Comparison of ENCODE assay signal across 8 cellular contexts in genomic region chr11:12288212-12288933, GRCh38.
DNase-seq lines count a peak whose midpoint lies in the region; ATAC-seq and TF ChIP-seq lines count a peak whose summit lies in the region.

No MANE protein-coding gene starts in this region.

- H3K27ac Mint-ChIP-seq in CD14-positive monocyte: no peak overlapping the region
- no peak overlapping the region for H3K27ac Mint-ChIP-seq in activated CD8-positive, alpha-beta T cell treated with anti-CD3 and anti-CD28 coated beads for 36 hours

- no peak overlapping the region for H3K27ac ChIP-seq in HEK293 (ENCODE audit: extremely low read depth, low read depth, low read length)
- H3K27ac ChIP-seq in stomach: peak overlapping the region in 4 of 5 donors; percentile 76 to 87 (median 82)

- no peaks in the 10 kb centered on the region for H3K27me3 ChIP-seq in stomach

- H3K36me3 ChIP-seq in HEK293 (ENCODE audit: control insufficient read depth in 2 of 2, insufficient read depth in 1 of 2, low read length in 2 of 2) (no peaks in the 10 kb centered on the region), mucosa of descending colon (ENCODE audit: low read depth) (no peaks in the 10 kb centered on the region), stomach (no peaks in the 10 kb centered on the region)

- peaks cover 23% of the 10 kb centered on the region in 2 donors for H3K36me3 Mint-ChIP-seq in CD14-positive monocyte
- no peaks in the 10 kb centered on the region for H3K36me3 Mint-ChIP-seq in activated CD8-positive, alpha-beta T cell treated with anti-CD3 and anti-CD28 coated beads for 36 hours (ENCODE audit: low read depth)

- no peak for TF ChIP-seq EP300 in stomach (IDR thresholded peaks at IDR 0.05)

- no peak for DNase-seq in CD14-positive monocyte (ENCODE audit: low spot score)
- peak; percentile 51 for DNase-seq in NCI-H524 treated with DMSO at 0.1 percent for 48 hours (lab: John Stamatoyannopoulos, UW)
- peak; percentile 69 for DNase-seq in activated CD8-positive, alpha-beta T cell treated with anti-CD3 and anti-CD28 coated beads for 36 hours
- peak; percentile 44 for DNase-seq in epithelial cell of proximal tubule (ENCODE audit: low read depth)
- DNase-seq in mucosa of descending colon: peak; percentile 73 to 84 (median 83)
- DNase-seq in stomach: peak; percentile 75

- H3K9me3 Mint-ChIP-seq in CD14-positive monocyte: peaks cover 0 to 3% (median 0%) of the 10 kb centered on the region in 7 donors
- no peaks in the 10 kb centered on the region for H3K9me3 Mint-ChIP-seq in activated CD8-positive, alpha-beta T cell treated with anti-CD3 and anti-CD28 coated beads for 36 hours

- TF ChIP-seq CTCF in CD14-positive monocyte (IDR thresholded peaks at IDR 0.05) (peak; percentile 82), HEK293 (tag by site-specific recombination; IDR thresholded peaks at IDR 0.05) (peak; percentile 62; the same call in 1 of the 2 replicates), epithelial cell of proximal tubule (conservative IDR thresholded peaks at IDR 0.05; ENCODE audit: low read depth, low read length) (peak; percentile 99), mucosa of descending colon (IDR thresholded peaks at IDR 0.05) (peak; percentile 73), stomach (IDR thresholded peaks at IDR 0.05) (peak in 5 of 7 experiments; percentile 58 to 85 (median 75))
- peak; percentile 90 for TF ChIP-seq CTCF in activated CD8-positive, alpha-beta T cell treated with anti-CD3 and anti-CD28 coated beads for 36 hours (IDR thresholded peaks at IDR 0.05)

- H3K4me1 ChIP-seq in HEK293 (ENCODE audit: control insufficient read depth, insufficient read depth, low read length) (no peaks in the 10 kb centered on the region), mucosa of descending colon (ENCODE audit: low read depth) (no peaks in the 10 kb centered on the region), stomach (peaks cover 16 to 46% (median 26%) of the 10 kb centered on the region in 4 donors)

- no peak overlapping the region for H3K4me3 Mint-ChIP-seq in CD14-positive monocyte
- no peak overlapping the region for H3K4me3 Mint-ChIP-seq in activated CD8-positive, alpha-beta T cell treated with anti-CD3 and anti-CD28 coated beads for 36 hours

- CTCF ChIA-PET in HEK293 (lab: Yijun Ruan, JAX): interaction anchor here (0.6 to 14.2 kb wide), 70 partner anchors 9 to 1254 kb away, joined by 3 to 374 read pairs (median 4); partner anchors contain the start of gene PARVA
- CTCF ChIA-PET in activated CD8-positive, alpha-beta T cell treated with anti-CD3 and anti-CD28 coated beads for 36 hours (lab: Charles Lee): interaction anchor here (0.7 to 4.3 kb wide), 46 partner anchors 9 to 613 kb away, joined by 3 to 44 read pairs (median 4); no protein-coding TSS in a partner anchor

- ATAC-seq in activated CD8-positive, alpha-beta T cell treated with anti-CD3 and anti-CD28 coated beads for 36 hours: peak; percentile 58
- ATAC-seq in mucosa of descending colon: peak; percentile 77
- ATAC-seq in GM19324 (IDR thresholded peaks at IDR 0.05; ENCODE audit: low FRiP score, unreplicated experiment): no peak

- TF ChIP-seq POLR2A in stomach (IDR thresholded peaks at IDR 0.05): no peak

- peaks cover 1 to 21% (median 9%) of the 10 kb centered on the region in 3 donors for H3K27me3 Mint-ChIP-seq in CD14-positive monocyte (ENCODE audit: low read depth in 3 of 3)
- H3K27me3 Mint-ChIP-seq in activated CD8-positive, alpha-beta T cell treated with anti-CD3 and anti-CD28 coated beads for 36 hours: no peaks in the 10 kb centered on the region

- 23 to 44% (median 39%) methylated on average over 10 to 12 of the region's 12 CpGs for WGBS in stomach, 5 donors

- POLR2A ChIA-PET in HEK293 (lab: Yijun Ruan, JAX): interaction anchor here (1.2 to 1.5 kb wide), 2 partner anchors 88 to 389 kb away, joined by 4 read pairs; partner anchors contain the start of gene PARVA
- POLR2A ChIA-PET in activated CD8-positive, alpha-beta T cell treated with anti-CD3 and anti-CD28 coated beads for 36 hours (lab: Charles Lee): interaction anchor here (1.3 to 1.5 kb wide), 2 partner anchors 13 to 241 kb away, joined by 3 read pairs; no protein-coding TSS in a partner anchor

- intact Hi-C loops in CD14-positive monocyte (cut with micrococcal nuclease) (no loop called here), mucosa of descending colon (cut with DNase I, micrococcal nuclease) (no loop called here), stomach (cut with DNase I; ENCODE audit: low total_unique reads) (no loop called here)
- intact Hi-C loops in activated CD8-positive, alpha-beta T cell treated with anti-CD3 and anti-CD28 coated beads for 36 hours (cut with micrococcal nuclease): no loop called here

- H3K4me3 ChIP-seq in HEK293 (ENCODE audit: low read depth, low read length): no peak overlapping the region
- H3K4me3 ChIP-seq in epithelial cell of proximal tubule (ENCODE audit: low read depth, low read length): no peak overlapping the region
- no peak overlapping the region for H3K4me3 ChIP-seq in mucosa of descending colon
- H3K4me3 ChIP-seq in stomach: no peak overlapping the region

- H3K9me3 ChIP-seq in HEK293 (ENCODE audit: control insufficient read depth, insufficient read depth, low read depth, low read length): no peaks in the 10 kb centered on the region
- H3K9me3 ChIP-seq in mucosa of descending colon: no peaks in the 10 kb centered on the region
- H3K9me3 ChIP-seq in stomach: no peaks in the 10 kb centered on the region

- H3K4me1 Mint-ChIP-seq in CD14-positive monocyte: peaks cover 23% of the 10 kb centered on the region
- H3K4me1 Mint-ChIP-seq in activated CD8-positive, alpha-beta T cell treated with anti-CD3 and anti-CD28 coated beads for 36 hours (ENCODE audit: low read depth): peaks cover 4% of the 10 kb centered on the region

TF ChIP-seq in HEK293, 187 proteins besides CTCF, POLR2A, EP300 and RAD21 (continues in another document):
- TF ChIP-seq, protein P1, sequence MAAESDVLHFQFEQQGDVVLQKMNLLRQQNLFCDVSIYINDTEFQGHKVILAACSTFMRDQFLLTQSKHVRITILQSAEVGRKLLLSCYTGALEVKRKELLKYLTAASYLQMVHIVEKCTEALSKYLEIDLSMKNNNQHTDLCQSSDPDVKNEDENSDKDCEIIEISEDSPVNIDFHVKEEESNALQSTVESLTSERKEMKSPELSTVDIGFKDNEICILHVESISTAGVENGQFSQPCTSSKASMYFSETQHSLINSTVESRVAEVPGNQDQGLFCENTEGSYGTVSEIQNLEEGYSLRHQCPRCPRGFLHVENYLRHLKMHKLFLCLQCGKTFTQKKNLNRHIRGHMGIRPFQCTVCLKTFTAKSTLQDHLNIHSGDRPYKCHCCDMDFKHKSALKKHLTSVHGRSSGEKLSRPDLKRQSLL (tag by site-specific recombination; IDR thresholded peaks at IDR 0.05): no peak
- TF ChIP-seq ZFP3 (tag by site-specific recombination; IDR thresholded peaks at IDR 0.05; ENCODE audit: low read depth) (no peak), ZNF335 (tag by site-specific recombination; conservative IDR thresholded peaks at IDR 0.05) (peak; percentile 8; the same call in 1 of the 2 replicates), ZNF513 (tag by site-specific recombination; IDR thresholded peaks at IDR 0.05) (no peak), INSM2 (tag by site-specific recombination; IDR thresholded peaks at IDR 0.05) (no peak), ZNF585B (tag by site-specific recombination; IDR thresholded peaks at IDR 0.05) (no peak), ZNF24 (tag by site-specific recombination; IDR thresholded peaks at IDR 0.05) (0 out of 2 replicates have a peak, but pooled peaks have one; percentile 42), ZNF560 (tag by site-specific recombination; IDR thresholded peaks at IDR 0.05; ENCODE audit: borderline replicate concordance) (no peak), SCRT1 (tag by site-specific recombination; IDR thresholded peaks at IDR 0.05; ENCODE audit: borderline replicate concordance) (no peak), RBAK (tag by site-specific recombination; IDR thresholded peaks at IDR 0.05) (no peak), ZNF391 (tag by site-specific recombination; IDR thresholded peaks at IDR 0.05; ENCODE audit: borderline replicate concordance, low read depth) (no peak), ZFP37 (tag by site-specific recombination; IDR thresholded peaks at IDR 0.05) (no peak)
- TF ChIP-seq, protein P2, sequence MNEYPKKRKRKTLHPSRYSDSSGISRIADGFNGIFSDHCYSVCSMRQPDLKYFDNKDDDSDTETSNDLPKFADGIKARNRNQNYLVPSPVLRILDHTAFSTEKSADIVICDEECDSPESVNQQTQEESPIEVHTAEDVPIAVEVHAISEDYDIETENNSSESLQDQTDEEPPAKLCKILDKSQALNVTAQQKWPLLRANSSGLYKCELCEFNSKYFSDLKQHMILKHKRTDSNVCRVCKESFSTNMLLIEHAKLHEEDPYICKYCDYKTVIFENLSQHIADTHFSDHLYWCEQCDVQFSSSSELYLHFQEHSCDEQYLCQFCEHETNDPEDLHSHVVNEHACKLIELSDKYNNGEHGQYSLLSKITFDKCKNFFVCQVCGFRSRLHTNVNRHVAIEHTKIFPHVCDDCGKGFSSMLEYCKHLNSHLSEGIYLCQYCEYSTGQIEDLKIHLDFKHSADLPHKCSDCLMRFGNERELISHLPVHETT (tag by site-specific recombination; IDR thresholded peaks at IDR 0.05): no peak
